8 cellular contexts compared by ENCODE assay signal in the genomic region with DNA sequence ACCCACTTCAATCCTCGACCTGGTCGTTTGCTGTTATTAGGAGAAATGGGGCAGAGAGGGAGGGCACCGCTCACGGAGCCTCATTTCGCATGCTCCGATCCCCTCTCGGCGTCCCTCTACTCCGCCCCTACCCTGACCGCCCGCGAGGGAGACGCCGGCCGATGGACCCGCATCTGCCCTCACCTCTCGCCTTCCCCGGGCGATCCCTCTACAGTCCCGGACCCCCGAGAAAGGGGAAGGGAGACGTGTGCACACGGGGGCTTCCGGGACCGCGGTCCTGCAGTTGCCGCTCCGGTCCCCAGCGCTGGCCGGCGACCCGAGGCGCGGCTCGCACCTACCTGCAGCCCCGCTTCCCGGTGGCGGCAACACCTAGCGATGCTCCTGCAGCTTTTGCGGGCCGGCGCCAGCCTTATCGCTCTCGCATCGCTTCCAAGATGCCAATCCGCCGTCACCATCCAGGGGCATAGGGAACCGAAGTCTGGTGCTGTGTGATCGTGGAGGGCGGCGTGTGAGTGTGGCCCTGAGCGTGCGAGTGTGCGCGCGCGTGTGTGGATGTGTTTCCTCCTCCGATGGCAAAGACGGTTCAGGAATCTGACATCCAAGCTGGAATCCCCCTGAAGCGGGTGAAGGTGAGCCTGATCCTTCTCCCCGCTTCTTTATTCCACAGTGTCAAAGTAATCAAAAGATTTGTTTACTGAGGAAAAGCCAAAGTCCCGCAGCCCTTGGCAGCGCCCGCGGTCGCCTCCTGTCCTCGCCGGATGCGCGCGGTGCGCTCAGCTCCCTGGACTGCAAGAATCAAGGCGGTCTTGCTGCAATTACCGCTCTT.
DNase-seq lines count a peak whose midpoint lies in the region; ATAC-seq and TF ChIP-seq lines count a peak whose summit lies in the region.

No MANE protein-coding gene starts in this region.

- TF ChIP-seq CTCF in fibroblast of pulmonary artery (IDR thresholded peaks at IDR 0.05; ENCODE audit: low read length, missing control alignments) (no peak), osteocyte (IDR thresholded peaks at IDR 0.05) (no peak)

- H3K36me3 ChIP-seq in CD8-positive, alpha-beta memory T cell (ENCODE audit: insufficient read depth, low read length): no peaks in the 10 kb centered on the region

- peaks cover 12% of the 10 kb centered on the region for H3K27me3 ChIP-seq in CD8-positive, alpha-beta memory T cell (ENCODE audit: insufficient read depth, low read length, poor library complexity, severe bottlenecking)

- H3K4me1 ChIP-seq in CD8-positive, alpha-beta memory T cell (ENCODE audit: insufficient read depth, low read length): peaks cover 24% of the 10 kb centered on the region

- CTCF ChIA-PET in CD8-positive, alpha-beta memory T cell (lab: Charles Lee): interaction anchor here (0.7 to 1.3 kb wide), 3 partner anchors 10 to 14 kb away, joined by 3 read pairs; no protein-coding TSS in a partner anchor
- CTCF ChIA-PET in activated CD4-positive, alpha-beta memory T cell treated with anti-CD3 and anti-CD28 coated beads, Interleukin-2, amount 10 ng/mL, durations not matched to agents 7 days and 5 days (lab: Charles Lee): interaction anchor here (1.3 to 2.9 kb wide), 2 partner anchors 19 to 69 kb away, joined by 3 to 11 read pairs; a partner anchor contains a TSS

- no peaks in the 10 kb centered on the region for H3K36me3 Mint-ChIP-seq in CD8-positive, alpha-beta memory T cell
- no peaks in the 10 kb centered on the region for H3K36me3 Mint-ChIP-seq in activated CD4-positive, alpha-beta memory T cell treated with anti-CD3 and anti-CD28 coated beads, Interleukin-2, amount 10 ng/mL, durations not matched to agents 7 days and 5 days (ENCODE audit: low read depth)
- no peaks in the 10 kb centered on the region for H3K36me3 Mint-ChIP-seq in osteocyte (ENCODE audit: unreplicated experiment)

- H3K9me3 ChIP-seq in CD8-positive, alpha-beta memory T cell (ENCODE audit: low read length): no peaks in the 10 kb centered on the region

- H3K4me3 ChIP-seq in CD8-positive, alpha-beta memory T cell (ENCODE audit: low read length): peak overlapping the region; percentile 55
- peak overlapping the region; percentile 39 for H3K4me3 ChIP-seq in fibroblast of pulmonary artery (replicated peaks; ENCODE audit: low read depth, low read length)

- peaks cover 23 to 30% (median 27%) of the 10 kb centered on the region in 3 donors for H3K4me1 Mint-ChIP-seq in CD8-positive, alpha-beta memory T cell
- H3K4me1 Mint-ChIP-seq in activated CD4-positive, alpha-beta memory T cell treated with anti-CD3 and anti-CD28 coated beads, Interleukin-2, amount 10 ng/mL, durations not matched to agents 7 days and 5 days: peaks cover 24% of the 10 kb centered on the region
- H3K4me1 Mint-ChIP-seq in osteocyte (ENCODE audit: unreplicated experiment): peaks cover 23% of the 10 kb centered on the region

- peak overlapping the region in 1 of 8 donors; percentile 55 for H3K27ac Mint-ChIP-seq in CD8-positive, alpha-beta memory T cell
- H3K27ac Mint-ChIP-seq in activated CD4-positive, alpha-beta memory T cell treated with anti-CD3 and anti-CD28 coated beads, Interleukin-2, amount 10 ng/mL, durations not matched to agents 7 days and 5 days: no peak overlapping the region
- no peak overlapping the region for H3K27ac Mint-ChIP-seq in osteocyte (ENCODE audit: unreplicated experiment)

- no peak for TF ChIP-seq POLR2A in GM18505 (IDR thresholded peaks at IDR 0.05; ENCODE audit: borderline replicate concordance, extremely low read depth, insufficient read depth, insufficient read length)

- H3K27ac ChIP-seq in CD8-positive, alpha-beta memory T cell (ENCODE audit: low read depth, low read length): no peak overlapping the region

- peak overlapping the region; percentile 55 to 92 (median 80) for H3K4me3 Mint-ChIP-seq in CD8-positive, alpha-beta memory T cell
- peak overlapping the region; percentile 60 for H3K4me3 Mint-ChIP-seq in activated CD4-positive, alpha-beta memory T cell treated with anti-CD3 and anti-CD28 coated beads, Interleukin-2, amount 10 ng/mL, durations not matched to agents 7 days and 5 days
- peak overlapping the region; percentile 74 for H3K4me3 Mint-ChIP-seq in osteocyte (ENCODE audit: unreplicated experiment)

- H3K27me3 Mint-ChIP-seq in CD8-positive, alpha-beta memory T cell: peaks cover 30 to 72% of the 10 kb centered on the region in 2 donors
- peaks cover 68% of the 10 kb centered on the region for H3K27me3 Mint-ChIP-seq in activated CD4-positive, alpha-beta memory T cell treated with anti-CD3 and anti-CD28 coated beads, Interleukin-2, amount 10 ng/mL, durations not matched to agents 7 days and 5 days
- H3K27me3 Mint-ChIP-seq in osteocyte (ENCODE audit: unreplicated experiment): peaks cover 81% of the 10 kb centered on the region

- peak in 1 of 5 donors; percentile 23 for DNase-seq in CD8-positive, alpha-beta memory T cell
- peak; percentile 23 for DNase-seq in activated CD4-positive, alpha-beta memory T cell treated with anti-CD3 and anti-CD28 coated beads, Interleukin-2, amount 10 ng/mL, durations not matched to agents 7 days and 5 days
- no peak for DNase-seq in fibroblast of pulmonary artery (ENCODE audit: low read depth)
- no peak for DNase-seq in osteocyte (ENCODE audit: extremely low spot score, unreplicated experiment)
- no peak for DNase-seq in NCI-H748 (lab: John Stamatoyannopoulos, UW; ENCODE audit: unreplicated experiment)
- no peak for DNase-seq in occipital lobe (lab: John Stamatoyannopoulos, UW)

- no peaks in the 10 kb centered on the region for H3K9me3 Mint-ChIP-seq in CD8-positive, alpha-beta memory T cell
- H3K9me3 Mint-ChIP-seq in activated CD4-positive, alpha-beta memory T cell treated with anti-CD3 and anti-CD28 coated beads, Interleukin-2, amount 10 ng/mL, durations not matched to agents 7 days and 5 days: no peaks in the 10 kb centered on the region
- no peaks in the 10 kb centered on the region for H3K9me3 Mint-ChIP-seq in osteocyte (ENCODE audit: unreplicated experiment)

- POLR2A ChIA-PET in CD8-positive, alpha-beta memory T cell (lab: Charles Lee): no interaction called here
- POLR2A ChIA-PET in activated CD4-positive, alpha-beta memory T cell treated with anti-CD3 and anti-CD28 coated beads, Interleukin-2, amount 10 ng/mL, durations not matched to agents 7 days and 5 days (lab: Charles Lee): no interaction called here

- ATAC-seq in GM18505 (IDR thresholded peaks at IDR 0.05; ENCODE audit: unreplicated experiment) (no peak), HG02678 (IDR thresholded peaks at IDR 0.05; ENCODE audit: unreplicated experiment) (no peak)
